Comparison of ENCODE assay signal across 8 cellular contexts in genomic region chr5:135398160-135398854, GRCh38. TPM values are rescaled to one million over a fixed set of nuclear protein-coding genes. Genes with fewer than 3 reads are reported as not detected.
A peak's percentile ranks its signal among the peaks of the same experiment; 100 is the strongest.
DNase-seq lines count a peak whose midpoint lies in the region; ATAC-seq, FAIRE-seq and TF ChIP-seq lines count a peak whose summit lies in the region.

No MANE protein-coding gene starts in this region.

- TF ChIP-seq EP300 in K562 (IDR thresholded peaks at IDR 0.05; ENCODE audit: low read length), result no peak

- no peak for TF ChIP-seq CTCF in K562 (IDR thresholded peaks at IDR 0.05 in 2 of 3, conservative IDR thresholded peaks at IDR 0.05 in 1 of 3; ENCODE audit: insufficient read depth in 2 of 3, low read depth in 1 of 3, low read length in 3 of 3)

- H3K4me3 ChIP-seq in K562, result peak overlapping the region; percentile 88

- FAIRE-seq in K562 (lab: Jason Lieb, UNC), result peak; percentile 11

- H3K36me3 ChIP-seq in K562 (ENCODE audit: control insufficient read depth, insufficient read depth, low read length), result peaks cover 25% of the 10 kb centered on the region

- WGBS in K562 (ENCODE audit: insufficient coverage, low coverage, missing lambda C conversion rate), result under 1% methylated on average over 43 of the region's 43 CpGs

- no peaks in the 10 kb centered on the region for H3K9me3 ChIP-seq in K562 (replicated peaks; ENCODE audit: control insufficient read depth, insufficient read depth, low read depth, low read length)

- POLR2A ChIA-PET in K562 (lab: Yijun Ruan, JAX), result interaction anchor here (0.7 to 2.6 kb wide), 4 partner anchors 9 to 15 kb away, joined by 3 to 13 read pairs (median 4); no protein-coding TSS in a partner anchor

- peaks cover 64% of the 10 kb centered on the region for H3K79me2 ChIP-seq in K562 (ENCODE audit: control insufficient read depth, insufficient read depth, low read length)

- H3K4me1 ChIP-seq in K562 (replicated peaks in 1 of 2; ENCODE audit: control insufficient read depth in 2 of 2, insufficient read depth in 2 of 2, low read length in 2 of 2), result peaks cover 30 to 52% of the 10 kb centered on the region in 2 experiments

- H3K27me3 ChIP-seq in K562 (ENCODE audit: control insufficient read depth in 2 of 2, insufficient read depth in 2 of 2, low read length in 2 of 2), result no peaks in the 10 kb centered on the region

- TF ChIP-seq POLR2A in Raji (IDR thresholded peaks at IDR 0.05; ENCODE audit: insufficient read depth, low read depth, low read length) (0 out of 2 replicates have a peak, but pooled peaks have one; percentile 23), K562 (conservative IDR thresholded peaks at IDR 0.05) (no peak)

- no peak for TF ChIP-seq RAD21 in K562 (CRISPR knock-in tag; conservative IDR thresholded peaks at IDR 0.05 in 1 of 2, IDR thresholded peaks at IDR 0.05 in 1 of 2)

- CTCF ChIA-PET in K562 (lab: Yijun Ruan, JAX; ENCODE audit: low intra/inter-chr PET ratio), result no interaction called here

- peaks cover 41% of the 10 kb centered on the region for H4K20me1 ChIP-seq in K562 (replicated peaks; ENCODE audit: control insufficient read depth, insufficient read depth, low read length)

- ATAC-seq in HG03520 (IDR thresholded peaks at IDR 0.05; ENCODE audit: unreplicated experiment) (peak; percentile 24), K562 (peak; percentile 60)

- no TSS peak for BruUV-seq in K562 (replicated peaks; lab: Mats Ljungman, UMichigan)

- DNase-seq in AG20443 (ENCODE audit: low spot score) (peak; percentile 67), GM19238 (ENCODE audit: insufficient read length, low spot score) (peak; percentile 35), K562 (ENCODE audit: extremely low read depth in 1 of 4, low spot score in 3 of 4) (peak; percentile 58 to 59 (median 58)), kidney tubule cell (ENCODE audit: low spot score) (peak; percentile 66)
- DNase-seq in stimulated activated CD4-positive, alpha-beta T cell treated with anti-CD3 and anti-CD28 coated beads, Interleukin-4, amount 100 ng/mL, for 1 hour, result peak; percentile 43
- DNase-seq in effector CD8-positive, alpha-beta T cell (lab: John Stamatoyannopoulos, UW), result no peak

- peaks cover 12% of the 10 kb centered on the region for H3K9me1 ChIP-seq in K562 (ENCODE audit: control insufficient read depth, insufficient read depth, low read length)

- H3K9ac ChIP-seq in K562 (ENCODE audit: insufficient read depth in 1 of 2, low read depth in 2 of 2, low read length in 2 of 2), result peak overlapping the region; percentile 88 to 98

- intact Hi-C loops in K562 (cut with micrococcal nuclease), result no loop called here

- H2AFZ ChIP-seq in K562 (ENCODE audit: low read depth, low read length), result peak overlapping the region; percentile 96; the same call in 1 of the 2 replicates

- in situ Hi-C loops in K562 (cut with MboI), result no loop called here

- H3K27ac ChIP-seq in K562 (ENCODE audit: extremely low read depth, low read depth, low read length), result peak overlapping the region; percentile 89

- peak overlapping the region; percentile 83 for H3K4me2 ChIP-seq in K562 (ENCODE audit: insufficient read depth, low read length)

TF ChIP-seq in K562, 482 proteins besides CTCF, POLR2A, EP300 and RAD21 (continues in another document):
- no peak for TF ChIP-seq GTF2F1 (IDR thresholded peaks at IDR 0.05; ENCODE audit: low read depth, low read length)
- TF ChIP-seq ZNF232 (CRISPR knock-in tag; IDR thresholded peaks at IDR 0.05), result no peak
- TF ChIP-seq DLX4 (CRISPR knock-in tag; IDR thresholded peaks at IDR 0.05), result no peak
- peak; percentile 31 for TF ChIP-seq CHD1 (IDR thresholded peaks at IDR 0.05; ENCODE audit: low read length)
- no peak for TF ChIP-seq ZFP36 (IDR thresholded peaks at IDR 0.05; ENCODE audit: low read depth, low read length, partially characterized antibody)
- TF ChIP-seq ZBTB7A (IDR thresholded peaks at IDR 0.05; ENCODE audit: borderline replicate concordance, control insufficient read depth, low read depth, low read length), result peak; percentile 83; the same call in 1 of the 2 replicates
- no peak for TF ChIP-seq PPARD (CRISPR knock-in tag; IDR thresholded peaks at IDR 0.05)
- peak; percentile 26; the same call in 1 of the 2 replicates for TF ChIP-seq SMARCE1 (IDR thresholded peaks at IDR 0.05)
- no peak for TF ChIP-seq MECOM (CRISPR knock-in tag; IDR thresholded peaks at IDR 0.05)
- TF ChIP-seq CREBBP (IDR thresholded peaks at IDR 0.05; ENCODE audit: low read depth, low read length), result no peak
- TF ChIP-seq SIN3A (IDR thresholded peaks at IDR 0.05; ENCODE audit: borderline replicate concordance in 2 of 2, control insufficient read depth in 1 of 2, low read depth in 2 of 2, low read length in 2 of 2), result peak in 1 of 2 experiments; percentile 12; a peak in 2 of 4 replicates
- TF ChIP-seq TFAP4 (CRISPR knock-in tag; IDR thresholded peaks at IDR 0.05; ENCODE audit: borderline replicate concordance), result 0 out of 2 replicates have a peak, but pooled peaks have one; percentile 25

RNA-seq across cellular contexts. Expression of gene MACROH2A1, which starts 0.7 kb away (rescaled TPM):
- total RNA-seq in K562 (2011; cell fraction: chromatin; rRNA removed; ENCODE audit: low replicate concordance), result 156 and 209 TPM in 2 replicates
- total RNA-seq in K562 (2011; cell fraction: nucleolus; rRNA removed), result 99.9 and 110 TPM in 2 replicates
- 185 and 322 TPM in 2 replicates for total RNA-seq in K562 (2011; cell fraction: nucleoplasm; rRNA removed)
- 289 and 378 TPM in 2 replicates for total RNA-seq in K562 (2014; rRNA removed)
- 193 and 194 TPM in 2 replicates for total RNA-seq in K562 (2014; rRNA removed; fragmentation: Illumina TruSeq; extraction: Trizol)
- total RNA-seq in K562 (2015; rRNA removed; fragmentation: Illumina TruSeq; extraction: Trizol), result 232 and 234 TPM in 2 replicates
- 211 and 235 TPM in 2 replicates for total RNA-seq in K562 (2021)
- polyA plus RNA-seq in K562 (2011; rRNA removed), result 134 and 150 TPM in 2 replicates
- polyA plus RNA-seq in K562 (2011; cell fraction: cytosol; rRNA removed), result 96.8 and 139 TPM in 2 replicates
- polyA plus RNA-seq in K562 (2011; cell fraction: nucleus; rRNA removed), result 246 and 303 TPM in 2 replicates
- polyA plus RNA-seq in K562 (2012), result 208 and 210 TPM in 2 replicates
- polyA plus RNA-seq in K562 (2014; fragmentation: Illumina TruSeq; extraction: Trizol), result 244 and 259 TPM in 2 replicates
- polyA plus RNA-seq in K562 (2014; fragmentation: Nextera tagmentation; extraction: Ambion mirVana), result 10 to 100 TPM; 44.9 to 52.0 TPM
- polyA plus RNA-seq in K562 (2014; rRNA removed), result 184 and 205 TPM in 2 replicates
- 117 and 121 TPM in 2 replicates for polyA minus RNA-seq in K562 (2011; rRNA and poly(A)+ RNA removed)
- polyA minus RNA-seq in K562 (2011; cell fraction: cytosol; rRNA and poly(A)+ RNA removed), result 72.7 and 77.6 TPM in 2 replicates
- polyA minus RNA-seq in K562 (2011; cell fraction: nucleus; rRNA and poly(A)+ RNA removed), result 133 and 180 TPM in 2 replicates

RNA-seq across cellular contexts. Expression of gene DCANP1, which starts 48.8 kb away (rescaled TPM):
- not detected in 2 replicates for total RNA-seq in K562 (2011; cell fraction: chromatin; rRNA removed; ENCODE audit: low replicate concordance)
- total RNA-seq in K562 (2011; cell fraction: nucleolus; rRNA removed), result not detected in 2 replicates
- not detected in 2 replicates for total RNA-seq in K562 (2011; cell fraction: nucleoplasm; rRNA removed)
- total RNA-seq in K562 (2014; rRNA removed), result not detected in 2 replicates
- total RNA-seq in K562 (2014; rRNA removed; fragmentation: Illumina TruSeq; extraction: Trizol), result not detected in 2 replicates
- total RNA-seq in K562 (2015; rRNA removed; fragmentation: Illumina TruSeq; extraction: Trizol), result not detected in 2 replicates
- total RNA-seq in K562 (2021), result not detected in 2 replicates
- polyA plus RNA-seq in K562 (2011; rRNA removed), result not detected in 2 replicates
- not detected in 2 replicates for polyA plus RNA-seq in K562 (2011; cell fraction: cytosol; rRNA removed)
- not detected in 2 replicates for polyA plus RNA-seq in K562 (2011; cell fraction: nucleus; rRNA removed)
- not detected in 2 replicates for polyA plus RNA-seq in K562 (2012)
- not detected in 2 replicates for polyA plus RNA-seq in K562 (2014; fragmentation: Illumina TruSeq; extraction: Trizol)
- polyA plus RNA-seq in K562 (2014; fragmentation: Nextera tagmentation; extraction: Ambion mirVana), result not detected
- not detected in 2 replicates for polyA plus RNA-seq in K562 (2014; rRNA removed)
- polyA minus RNA-seq in K562 (2011; rRNA and poly(A)+ RNA removed), result not detected in 2 replicates
- not detected in 2 replicates for polyA minus RNA-seq in K562 (2011; cell fraction: cytosol; rRNA and poly(A)+ RNA removed)
- not detected in 2 replicates for polyA minus RNA-seq in K562 (2011; cell fraction: nucleus; rRNA and poly(A)+ RNA removed)

RNA-seq across cellular contexts. Expression of gene TIFAB, which starts 53.8 kb away (rescaled TPM):
- total RNA-seq in K562 (2011; cell fraction: chromatin; rRNA removed; ENCODE audit: low replicate concordance), result not detected in 2 replicates
- not detected in 2 replicates for total RNA-seq in K562 (2011; cell fraction: nucleolus; rRNA removed)
- total RNA-seq in K562 (2011; cell fraction: nucleoplasm; rRNA removed), result not detected in 2 replicates
- total RNA-seq in K562 (2014; rRNA removed), result not detected in 2 replicates
- not detected in 2 replicates for total RNA-seq in K562 (2014; rRNA removed; fragmentation: Illumina TruSeq; extraction: Trizol)
- total RNA-seq in K562 (2015; rRNA removed; fragmentation: Illumina TruSeq; extraction: Trizol), result not detected in 2 replicates
- not detected in 2 replicates for total RNA-seq in K562 (2021)
- polyA plus RNA-seq in K562 (2011; rRNA removed), result not detected in 2 replicates
- 0.01 TPM in 1 of 2 replicates, not detected in the other for polyA plus RNA-seq in K562 (2011; cell fraction: cytosol; rRNA removed)
- not detected in 2 replicates for polyA plus RNA-seq in K562 (2011; cell fraction: nucleus; rRNA removed)
- polyA plus RNA-seq in K562 (2012), result not detected in 2 replicates
- polyA plus RNA-seq in K562 (2014; fragmentation: Illumina TruSeq; extraction: Trizol), result not detected in 2 replicates
- not detected for polyA plus RNA-seq in K562 (2014; fragmentation: Nextera tagmentation; extraction: Ambion mirVana)
- polyA plus RNA-seq in K562 (2014; rRNA removed), result not detected in 2 replicates
- polyA minus RNA-seq in K562 (2011; rRNA and poly(A)+ RNA removed), result not detected in 2 replicates
- not detected in 2 replicates for polyA minus RNA-seq in K562 (2011; cell fraction: cytosol; rRNA and poly(A)+ RNA removed)
- not detected in 2 replicates for polyA minus RNA-seq in K562 (2011; cell fraction: nucleus; rRNA and poly(A)+ RNA removed)
